Comparison of ENCODE assay signal across 21 cellular contexts in the genomic region with DNA sequence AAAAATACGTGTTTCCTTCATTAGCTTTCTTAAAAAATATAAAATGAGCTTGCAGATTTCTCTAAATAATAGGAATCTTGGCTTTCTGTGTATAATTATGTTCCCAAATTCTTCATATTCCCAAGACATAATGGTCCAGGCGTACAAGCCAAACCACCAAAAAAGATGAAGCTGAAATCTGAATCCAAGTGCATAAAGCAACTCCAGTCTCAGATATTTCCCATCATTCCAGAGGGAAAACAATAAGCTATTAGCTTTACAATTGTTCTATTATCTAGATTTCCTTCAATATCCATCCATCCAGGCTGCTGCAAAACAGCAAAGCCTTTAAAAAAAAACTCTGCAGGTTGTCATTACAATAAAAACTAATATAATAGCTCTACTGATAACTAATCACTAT.
"Had no signal": no experiment of that assay in that cellular context is flagged by ENCODE, and none has a peak within 500 bp of the region (broad histone marks: within the 10 kb centered on the region; RNA-seq: fewer than 3 reads in every experiment).

No MANE protein-coding gene starts in this region.

- FAIRE-seq: endometrium, frontal cortex had no signal

- H3K36me3 ChIP-seq: brain microvascular endothelial cell, heart right ventricle, left lung, neutrophil, prostate gland, right lobe of liver, thyroid gland had no signal

- H3K27me3 Mint-ChIP-seq: naive thymus-derived CD8-positive, alpha-beta T cell had no signal

- H3K27ac Mint-ChIP-seq: activated naive CD4-positive, alpha-beta T cell treated with anti-CD3 and anti-CD28 coated beads, Interleukin-2, amount 50 U/mL, for 72 hours had no signal

- DNase-seq: activated CD4-positive, alpha-beta T cell treated with anti-CD3 and anti-CD28 coated beads, Interleukin-2, amount 50 U/mL, for 1 hour; activated CD4-positive, CD25-positive, alpha-beta regulatory T cell; activated effector memory CD4-positive, alpha-beta T cell treated with anti-CD3 and anti-CD28 coated beads, Interleukin-2, amount 50 U/mL, for 16 hours; activated T-cell treated with anti-CD3 and anti-CD28 coated beads, Interleukin-2, amount 50 U/mL, for 1 hour; amygdala; esophagus squamous epithelium; heart right ventricle; islet precursor cell; left lung; naive thymus-derived CD8-positive, alpha-beta T cell; right lobe of liver; stimulated activated CD4-positive, alpha-beta T cell treated with anti-CD3 and anti-CD28 coated beads, Interleukin-12 subunit alpha, Interleukin-12 subunit beta, amount 100 ng/mL, for 4 hours; stimulated activated naive CD4-positive, alpha-beta T cell; thyroid gland had no signal

- H3K9me3 ChIP-seq: esophagus squamous epithelium, left lung, neutrophil, prostate gland, right lobe of liver, thyroid gland had no signal

- ATAC-seq: activated naive CD4-positive, alpha-beta T cell treated with anti-CD3 and anti-CD28 coated beads, Interleukin-2, amount 50 U/mL, for 72 hours; naive thymus-derived CD8-positive, alpha-beta T cell had no signal

- H3K4me3 Mint-ChIP-seq: mesothelial cell of epicardium; naive thymus-derived CD8-positive, alpha-beta T cell had no signal

- H3K4me1 ChIP-seq: prostate gland had no signal

- H3K27me3 ChIP-seq: brain microvascular endothelial cell, esophagus squamous epithelium, heart right ventricle, left lung, neutrophil, right lobe of liver, thyroid gland had no signal

- H3K4me3 ChIP-seq: esophagus squamous epithelium, heart right ventricle, left lung, prostate gland, right lobe of liver, thyroid gland had no signal

- H3K27ac ChIP-seq: brain microvascular endothelial cell, neutrophil, prostate gland, right lobe of liver had no signal
